Comparison of ENCODE assay signal across 1 cellular context in genomic region chr1:165632152-165632469, GRCh38.
TF ChIP-seq lines count a peak whose summit lies in the region.

No MANE protein-coding gene starts in this region.

TF ChIP-seq in K562, 482 proteins besides CTCF, POLR2A, EP300 and RAD21 (continued from another document):
- TF ChIP-seq ATF3 (IDR thresholded peaks at IDR 0.05) (no peak), ATF3 (CRISPR knock-in tag; conservative IDR thresholded peaks at IDR 0.05) (0 out of 2 replicates have a peak, but pooled peaks have one; percentile 8), PYGO2 (tag; IDR thresholded peaks at IDR 0.05) (no peak), ZFPM2 (CRISPR knock-in tag; IDR thresholded peaks at IDR 0.05) (no peak), SMARCA4 (IDR thresholded peaks at IDR 0.05) (0 out of 2 replicates have a peak, but pooled peaks have one; percentile 8), HDAC1 (IDR thresholded peaks at IDR 0.05) (peak in 1 of 2 experiments; percentile 65; a peak in 1 of 4 replicates), NFIX (CRISPR knock-in tag; IDR thresholded peaks at IDR 0.05; ENCODE audit: low read depth) (no peak), NFYB (IDR thresholded peaks at IDR 0.05; ENCODE audit: extremely low read depth, insufficient read length) (no peak), TRIM25 (IDR thresholded peaks at IDR 0.05; ENCODE audit: borderline replicate concordance) (no peak), FOSL1 (tag; conservative IDR thresholded peaks at IDR 0.05) (peak; percentile 62; the same call in 1 of the 2 replicates), ZBTB40 (IDR thresholded peaks at IDR 0.05) (0 out of 2 replicates have a peak, but pooled peaks have one; percentile 13), ZBTB40 (CRISPR knock-in tag; IDR thresholded peaks at IDR 0.05) (no peak), POLR3G (IDR thresholded peaks at IDR 0.05; ENCODE audit: extremely low read depth, insufficient read length, insufficient replicate concordance) (no peak), RCOR1 (IDR thresholded peaks at IDR 0.05; ENCODE audit: borderline replicate concordance in 1 of 2, low read depth in 2 of 2, low read length in 2 of 2) (0 out of 4 replicates have a peak, but pooled peaks of 1 of the 2 experiments have one; percentile 8), EP400 (IDR thresholded peaks at IDR 0.05) (peak; percentile 25; the same call in 1 of the 2 replicates), ARID2 (IDR thresholded peaks at IDR 0.05) (peak; percentile 42; the same call in 1 of the 2 replicates), PURB (CRISPR knock-in tag; IDR thresholded peaks at IDR 0.05; ENCODE audit: low read depth) (no peak), ZEB2 (IDR thresholded peaks at IDR 0.05) (peak; percentile 85), SREBF2 (CRISPR knock-in tag; IDR thresholded peaks at IDR 0.05) (no peak), CXXC5 (CRISPR knock-in tag; IDR thresholded peaks at IDR 0.05) (no peak; the same call in none of the 2 replicates), MGA (IDR thresholded peaks at IDR 0.05) (peak; percentile 10; the same call in 1 of the 2 replicates), GABPB2 (CRISPR knock-in tag; conservative IDR thresholded peaks at IDR 0.05) (no peak), HDAC3 (IDR thresholded peaks at IDR 0.05; ENCODE audit: borderline replicate concordance, partially characterized antibody) (no peak), ZNF398 (CRISPR knock-in tag; IDR thresholded peaks at IDR 0.05) (no peak), ZC3H8 (IDR thresholded peaks at IDR 0.05) (peak; percentile 28; the same call in 1 of the 2 replicates)
TF ChIP-seq in K562: peak in this region for 18.
